30 cellular contexts compared by ENCODE assay signal in genomic region chr2:8049111-8049720, GRCh38.
DNase-seq lines count a peak whose midpoint lies in the region; ATAC-seq, FAIRE-seq and TF ChIP-seq lines count a peak whose summit lies in the region.
"Had no signal": no experiment of that assay in that cellular context is flagged by ENCODE, and none has a peak within 500 bp of the region (broad histone marks: within the 10 kb centered on the region; RNA-seq: fewer than 3 reads in every experiment).

No MANE protein-coding gene starts in this region.

- H3K79me1 ChIP-seq in H1 (ENCODE audit: low read depth, low read length) = no peaks in the 10 kb centered on the region

- H4K20me1 ChIP-seq in H1 (replicated peaks in 1 of 2; ENCODE audit: control insufficient read depth in 1 of 2, insufficient read depth in 2 of 2, low read length in 2 of 2) = no peaks in the 10 kb centered on the region

- peak overlapping the region; percentile 6 for H3K4me3 Mint-ChIP-seq in T-helper 2 cell treated with Interferon-gamma antibody and Interleukin-4, amounts not matched to agents 5 μg/mL and 100 μg/mL, for 36 hours
- no peak overlapping the region for H3K4me3 Mint-ChIP-seq in nephron
- H3K4me3 Mint-ChIP-seq: activated CD4-positive, alpha-beta memory T cell treated with anti-CD3 and anti-CD28 coated beads for 36 hours; effector memory CD8-positive, alpha-beta T cell; nephron progenitor cell; stimulated activated naive CD8-positive, alpha-beta T cell treated with anti-CD3 and anti-CD28 coated beads, Interleukin-15, amount 100 ng/mL, for 72 hours had no signal

- 86% methylated on average over 5 of the region's 5 CpGs; no CpG with 5 or more reads in 1 of the 2 experiments for WGBS in H1 (ENCODE audit: extremely low coverage in 1 of 2, insufficient coverage in 1 of 2, insufficient read length in 1 of 2, insufficient replicate concordance in 2 of 2, low coverage in 1 of 2, low lambda C conversion rate in 2 of 2, missing lambda C conversion rate in 1 of 2), 2 experiments

- peak overlapping the region; percentile 28; the same call in 1 of the 2 replicates for H2AK5ac ChIP-seq in H1 (ENCODE audit: low read depth, low read length)

- no peak overlapping the region for H3K23ac ChIP-seq in H1 (ENCODE audit: insufficient read length)

- DNase-seq in T-helper 2 cell treated with Interferon-gamma antibody and Interleukin-4, amounts not matched to agents 5 μg/mL and 100 μg/mL, for 36 hours (ENCODE audit: low spot score) = no peak
- DNase-seq in T-helper 2 cell (no peak), GM18507 (ENCODE audit: extremely low spot score, insufficient read length, low read depth) (no peak), H1 (ENCODE audit: low read depth in 1 of 2, low spot score in 2 of 2) (no peak), NOMO-1 treated with DMSO at 0.1 percent for 48 hours (lab: John Stamatoyannopoulos, UW; ENCODE audit: unreplicated experiment) (no peak), NCI-H2029 treated with DMSO at 0.1 percent for 48 hours (lab: John Stamatoyannopoulos, UW) (no peak)
- DNase-seq: activated CD4-positive, alpha-beta memory T cell treated with anti-CD3 and anti-CD28 coated beads for 36 hours; activated CD4-positive, CD25-positive, alpha-beta regulatory T cell; activated CD8-positive, alpha-beta memory T cell treated with anti-CD3 and anti-CD28 coated beads, Interleukin-2, amount 50 U/mL, for 48 hours; anterior cingulate cortex; cortex of kidney; DND-41; effector memory CD8-positive, alpha-beta T cell; GM23248; head of caudate nucleus; kidney; NCI-H446; NCI-H748 treated with DMSO at 0.1 percent for 48 hours; nephron progenitor cell; pancreas; spleen; stimulated activated CD4-positive, alpha-beta T cell treated with anti-CD3 and anti-CD28 coated beads, Interleukin-2, amount 100 ng/mL, for 24 hours; stimulated activated naive CD8-positive, alpha-beta T cell treated with anti-CD3 and anti-CD28 coated beads, Interleukin-15, amount 100 ng/mL, for 72 hours had no signal

- H3K27ac ChIP-seq in H1 (ENCODE audit: low read depth, low read length) = no peak overlapping the region
- H3K27ac ChIP-seq: GM23248, pancreas, right atrium auricular region, spleen, vagina had no signal

- H3K27me3 ChIP-seq in H1 (replicated peaks in 1 of 4; ENCODE audit: control insufficient read depth in 3 of 4, extremely low read depth in 1 of 4, insufficient read depth in 3 of 4, low read length in 3 of 4) = no peaks in the 10 kb centered on the region
- H3K27me3 ChIP-seq: pancreas, right atrium auricular region, spleen, vagina had no signal

- H3K9ac ChIP-seq in H1 (replicated peaks in 1 of 4; ENCODE audit: extremely low read depth in 1 of 4, low read depth in 3 of 4, low read length in 3 of 4) = no peak overlapping the region
- H3K9ac ChIP-seq: GM23248 had no signal

- peaks cover 37% of the 10 kb centered on the region for H3K4me1 Mint-ChIP-seq in T-helper 2 cell treated with Interferon-gamma antibody and Interleukin-4, amounts not matched to agents 5 μg/mL and 100 μg/mL, for 36 hours (ENCODE audit: low read depth)
- peaks cover 15% of the 10 kb centered on the region for H3K4me1 Mint-ChIP-seq in nephron
- H3K4me1 Mint-ChIP-seq: nephron progenitor cell had no signal

- no peaks in the 10 kb centered on the region for H3K36me3 ChIP-seq in H1 (ENCODE audit: control insufficient read depth in 2 of 4, insufficient read depth in 4 of 4, low read length in 3 of 4)
- H3K36me3 ChIP-seq: pancreas, right atrium auricular region, spleen, vagina had no signal

- 0 out of 2 replicates have a peak overlapping the region, but pooled peaks have one; percentile 5 for H2BK12ac ChIP-seq in H1 (ENCODE audit: low read depth, low read length)

- peak; percentile 5 for FAIRE-seq in GM18507 (lab: Jason Lieb, UNC)
- no peak for FAIRE-seq in H1 (lab: Jason Lieb, UNC)
- FAIRE-seq: D721Med, kidney, pancreas, RCC 7860 had no signal

- ATAC-seq in HG03520 (IDR thresholded peaks at IDR 0.05; ENCODE audit: unreplicated experiment) = no peak
- ATAC-seq: pancreas had no signal

- H2AFZ ChIP-seq in H1 (ENCODE audit: low read length) = no peak overlapping the region
- H2AFZ ChIP-seq: GM23248 had no signal

- H2BK20ac ChIP-seq in H1 (ENCODE audit: low read length) = no peak overlapping the region

- no peak for TF ChIP-seq EP300 in H1 (IDR thresholded peaks at IDR 0.05; ENCODE audit: borderline replicate concordance in 1 of 2, low read depth in 2 of 2, low read length in 2 of 2)

- no peak overlapping the region for H3K56ac ChIP-seq in H1 (replicated peaks; ENCODE audit: insufficient read length, low read depth, low read length)

- H4K91ac ChIP-seq in H1 (replicated peaks; ENCODE audit: insufficient read length, low read length) = no peak overlapping the region

- no peak overlapping the region for H3K18ac ChIP-seq in H1 (ENCODE audit: extremely low read depth, low read length)

- H3K23me2 ChIP-seq in H1 (ENCODE audit: low read depth, low read length) = no peaks in the 10 kb centered on the region

- no peak for TF ChIP-seq CTCF in H1 (IDR thresholded peaks at IDR 0.05; ENCODE audit: control extremely low read depth in 1 of 3, insufficient read depth in 1 of 3, low read depth in 1 of 3, low read length in 3 of 3)
- TF ChIP-seq CTCF in nephron (IDR thresholded peaks at IDR 0.05; ENCODE audit: unreplicated experiment in 3 of 3) = no peak

- peaks cover 14% of the 10 kb centered on the region for H3K36me3 Mint-ChIP-seq in T-helper 2 cell treated with Interferon-gamma antibody and Interleukin-4, amounts not matched to agents 5 μg/mL and 100 μg/mL, for 36 hours (ENCODE audit: low read depth)
- H3K36me3 Mint-ChIP-seq in nephron (ENCODE audit: low read depth) = no peaks in the 10 kb centered on the region
- H3K36me3 Mint-ChIP-seq: activated CD4-positive, alpha-beta memory T cell treated with anti-CD3 and anti-CD28 coated beads for 36 hours had no signal

- no peak overlapping the region for H3K4ac ChIP-seq in H1 (replicated peaks; ENCODE audit: insufficient read length, low read depth, low read length)

- H4K8ac ChIP-seq in H1 (ENCODE audit: extremely low read depth, insufficient read depth, low read length) = no peak overlapping the region

- no peak for TF ChIP-seq RAD21 in H1 (IDR thresholded peaks at IDR 0.05 in 1 of 2, conservative IDR thresholded peaks at IDR 0.05 in 1 of 2; ENCODE audit: low read depth in 2 of 2, low read length in 2 of 2)

- no peak for TF ChIP-seq POLR2A in H1 (IDR thresholded peaks at IDR 0.05; ENCODE audit: control extremely low read depth in 1 of 2, low read depth in 2 of 2, low read length in 2 of 2)

- no peaks in the 10 kb centered on the region for H3K79me2 ChIP-seq in H1 (ENCODE audit: control insufficient read depth in 1 of 2, insufficient read depth in 2 of 2, low read length in 2 of 2)

- no peak overlapping the region for H2BK120ac ChIP-seq in H1 (replicated peaks; ENCODE audit: low read depth, low read length)

- H3K4me3 ChIP-seq in H1 (ENCODE audit: extremely low read depth in 1 of 4, insufficient read depth in 2 of 4, low read depth in 3 of 4, low read length in 4 of 4) = no peak overlapping the region
- H3K4me3 ChIP-seq: GM23248, lung, pancreas, right atrium auricular region, spleen, vagina had no signal

- no peaks in the 10 kb centered on the region for H3K9me3 ChIP-seq in H1 (ENCODE audit: insufficient read depth in 2 of 2, low read depth in 1 of 2, low read length in 1 of 2)
- H3K9me3 ChIP-seq: pancreas, right atrium auricular region, spleen, vagina had no signal

- H3K9me3 Mint-ChIP-seq in T-helper 2 cell treated with Interferon-gamma antibody and Interleukin-4, amounts not matched to agents 5 μg/mL and 100 μg/mL, for 36 hours = peaks cover 7% of the 10 kb centered on the region
- H3K9me3 Mint-ChIP-seq in nephron = peaks cover 8% of the 10 kb centered on the region
- H3K9me3 Mint-ChIP-seq: activated CD4-positive, alpha-beta memory T cell treated with anti-CD3 and anti-CD28 coated beads for 36 hours; effector memory CD8-positive, alpha-beta T cell; nephron progenitor cell had no signal

- POLR2A ChIA-PET in H1 (lab: Charles Lee; ENCODE audit: partially characterized antibody) = no interaction called here

- no peak overlapping the region for H2BK15ac ChIP-seq in H1 (ENCODE audit: low read length)

- no peak overlapping the region for H2BK5ac ChIP-seq in H1 (ENCODE audit: low read depth, low read length)

- H3K27me3 Mint-ChIP-seq in T-helper 2 cell treated with Interferon-gamma antibody and Interleukin-4, amounts not matched to agents 5 μg/mL and 100 μg/mL, for 36 hours (ENCODE audit: low read depth) = no peaks in the 10 kb centered on the region
- H3K27me3 Mint-ChIP-seq in nephron (ENCODE audit: low read depth) = no peaks in the 10 kb centered on the region
- H3K27me3 Mint-ChIP-seq: effector memory CD8-positive, alpha-beta T cell had no signal

- CTCF ChIA-PET in H1 (lab: Charles Lee; ENCODE audit: partially characterized antibody) = interaction anchor here (0.6 to 1.6 kb wide), 4 partner anchors 111 to 622 kb away, joined by 3 to 4 read pairs (median 4); no protein-coding TSS in a partner anchor

- no peak overlapping the region for H3K4me2 ChIP-seq in H1 (ENCODE audit: insufficient read depth in 1 of 2, low read depth in 2 of 2, low read length in 2 of 2)

- H3K4me1 ChIP-seq in H1 (replicated peaks in 1 of 4; ENCODE audit: control insufficient read depth in 3 of 4, insufficient read depth in 4 of 4, low read length in 3 of 4) = no peaks in the 10 kb centered on the region
- H3K4me1 ChIP-seq: pancreas, right atrium auricular region, vagina had no signal

- peak overlapping the region; percentile 65 for H3K27ac Mint-ChIP-seq in T-helper 2 cell treated with Interferon-gamma antibody and Interleukin-4, amounts not matched to agents 5 μg/mL and 100 μg/mL, for 36 hours
- peak overlapping the region; percentile 22 to 36 (median 30) for H3K27ac Mint-ChIP-seq in nephron
- H3K27ac Mint-ChIP-seq: effector memory CD8-positive, alpha-beta T cell; nephron progenitor cell had no signal

- no peak overlapping the region for H3K14ac ChIP-seq in H1 (ENCODE audit: insufficient read length)

- no peak overlapping the region for H4K5ac ChIP-seq in H1 (ENCODE audit: insufficient read length, low read depth, low read length)

TF ChIP-seq in H1, 55 proteins besides CTCF, POLR2A, EP300 and RAD21 (continues in another document):
- TF ChIP-seq FOSL1 (IDR thresholded peaks at IDR 0.05; ENCODE audit: insufficient read depth, low read depth, low read length) = no peak
- no peak for TF ChIP-seq SP2 (IDR thresholded peaks at IDR 0.05; ENCODE audit: low read length)
- TF ChIP-seq SP1 (IDR thresholded peaks at IDR 0.05; ENCODE audit: low read depth, low read length) = no peak
- TF ChIP-seq SUZ12 (IDR thresholded peaks at IDR 0.05; ENCODE audit: low read length) = no peak
- no peak for TF ChIP-seq YY1 (IDR thresholded peaks at IDR 0.05; ENCODE audit: low read depth, low read length)
- TF ChIP-seq SP4 (IDR thresholded peaks at IDR 0.05; ENCODE audit: low read length) = no peak
- no peak for TF ChIP-seq KDM5A (IDR thresholded peaks at IDR 0.05; ENCODE audit: low read length)
- TF ChIP-seq NRF1 (IDR thresholded peaks at IDR 0.05; ENCODE audit: low read depth, low read length) = no peak
- no peak for TF ChIP-seq SIX5 (IDR thresholded peaks at IDR 0.05; ENCODE audit: low read depth, low read length)
- no peak for TF ChIP-seq TBP (IDR thresholded peaks at IDR 0.05; ENCODE audit: low read depth, low read length)
- no peak for TF ChIP-seq MAFK (IDR thresholded peaks at IDR 0.05; ENCODE audit: low read depth, low read length)
- TF ChIP-seq PHF8 (conservative IDR thresholded peaks at IDR 0.05; ENCODE audit: low read depth, low read length) = no peak
